2 cellular contexts compared by ENCODE assay signal in the genomic region with DNA sequence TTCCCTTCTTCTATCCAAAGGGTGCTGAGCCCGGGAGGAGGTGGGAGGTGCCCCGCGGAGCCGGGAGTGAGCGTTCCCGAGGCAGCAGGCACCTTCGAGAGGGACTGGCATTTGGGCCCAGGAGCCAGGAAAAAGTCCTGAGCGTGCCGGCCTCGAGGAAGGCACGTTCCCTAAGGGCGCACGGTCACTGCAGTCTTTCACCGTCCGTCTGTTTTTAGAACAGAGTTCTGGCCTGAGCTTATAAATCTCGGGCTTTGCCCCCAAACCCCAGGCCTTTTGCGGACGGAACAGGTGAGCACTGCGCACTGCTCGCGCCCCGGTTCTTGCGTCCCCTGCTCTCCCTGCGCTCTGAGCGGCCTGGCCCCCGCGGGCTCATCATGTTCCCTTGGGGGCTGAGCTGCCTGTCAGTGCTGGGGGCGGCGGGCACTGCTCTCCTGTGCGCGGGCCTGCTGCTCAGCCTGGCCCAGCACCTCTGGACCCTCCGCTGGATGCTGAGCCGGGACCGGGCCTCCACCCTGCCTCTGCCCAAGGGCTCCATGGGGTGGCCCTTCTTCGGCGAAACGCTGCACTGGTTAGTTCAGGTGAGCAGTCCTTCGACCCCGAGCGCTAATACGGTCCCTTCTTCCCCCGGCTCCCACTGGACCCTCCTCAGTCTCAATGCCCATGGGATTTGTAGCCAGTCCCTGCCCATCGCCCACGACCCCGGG.
TF ChIP-seq lines count a peak whose summit lies in the region.

No MANE protein-coding gene starts in this region.

TF ChIP-seq in SK-N-SH, 30 proteins besides CTCF, POLR2A, EP300 and RAD21 (continued from another document):
- TF ChIP-seq, protein P1, sequence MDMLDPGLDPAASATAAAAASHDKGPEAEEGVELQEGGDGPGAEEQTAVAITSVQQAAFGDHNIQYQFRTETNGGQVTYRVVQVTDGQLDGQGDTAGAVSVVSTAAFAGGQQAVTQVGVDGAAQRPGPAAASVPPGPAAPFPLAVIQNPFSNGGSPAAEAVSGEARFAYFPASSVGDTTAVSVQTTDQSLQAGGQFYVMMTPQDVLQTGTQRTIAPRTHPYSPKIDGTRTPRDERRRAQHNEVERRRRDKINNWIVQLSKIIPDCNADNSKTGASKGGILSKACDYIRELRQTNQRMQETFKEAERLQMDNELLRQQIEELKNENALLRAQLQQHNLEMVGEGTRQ (IDR thresholded peaks at IDR 0.05; ENCODE audit: borderline replicate concordance, low read depth, low read length): no peak
- TF ChIP-seq, protein P2, sequence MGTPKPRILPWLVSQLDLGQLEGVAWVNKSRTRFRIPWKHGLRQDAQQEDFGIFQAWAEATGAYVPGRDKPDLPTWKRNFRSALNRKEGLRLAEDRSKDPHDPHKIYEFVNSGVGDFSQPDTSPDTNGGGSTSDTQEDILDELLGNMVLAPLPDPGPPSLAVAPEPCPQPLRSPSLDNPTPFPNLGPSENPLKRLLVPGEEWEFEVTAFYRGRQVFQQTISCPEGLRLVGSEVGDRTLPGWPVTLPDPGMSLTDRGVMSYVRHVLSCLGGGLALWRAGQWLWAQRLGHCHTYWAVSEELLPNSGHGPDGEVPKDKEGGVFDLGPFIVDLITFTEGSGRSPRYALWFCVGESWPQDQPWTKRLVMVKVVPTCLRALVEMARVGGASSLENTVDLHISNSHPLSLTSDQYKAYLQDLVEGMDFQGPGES (IDR thresholded peaks at IDR 0.05; ENCODE audit: low read depth, low read length): no peak
- no peak for TF ChIP-seq JUND (IDR thresholded peaks at IDR 0.05)
- TF ChIP-seq, protein P3, sequence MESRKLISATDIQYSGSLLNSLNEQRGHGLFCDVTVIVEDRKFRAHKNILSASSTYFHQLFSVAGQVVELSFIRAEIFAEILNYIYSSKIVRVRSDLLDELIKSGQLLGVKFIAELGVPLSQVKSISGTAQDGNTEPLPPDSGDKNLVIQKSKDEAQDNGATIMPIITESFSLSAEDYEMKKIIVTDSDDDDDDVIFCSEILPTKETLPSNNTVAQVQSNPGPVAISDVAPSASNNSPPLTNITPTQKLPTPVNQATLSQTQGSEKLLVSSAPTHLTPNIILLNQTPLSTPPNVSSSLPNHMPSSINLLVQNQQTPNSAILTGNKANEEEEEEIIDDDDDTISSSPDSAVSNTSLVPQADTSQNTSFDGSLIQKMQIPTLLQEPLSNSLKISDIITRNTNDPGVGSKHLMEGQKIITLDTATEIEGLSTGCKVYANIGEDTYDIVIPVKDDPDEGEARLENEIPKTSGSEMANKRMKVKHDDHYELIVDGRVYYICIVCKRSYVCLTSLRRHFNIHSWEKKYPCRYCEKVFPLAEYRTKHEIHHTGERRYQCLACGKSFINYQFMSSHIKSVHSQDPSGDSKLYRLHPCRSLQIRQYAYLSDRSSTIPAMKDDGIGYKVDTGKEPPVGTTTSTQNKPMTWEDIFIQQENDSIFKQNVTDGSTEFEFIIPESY (IDR thresholded peaks at IDR 0.05; ENCODE audit: borderline replicate concordance, low read depth): no peak
- TF ChIP-seq, protein P4, sequence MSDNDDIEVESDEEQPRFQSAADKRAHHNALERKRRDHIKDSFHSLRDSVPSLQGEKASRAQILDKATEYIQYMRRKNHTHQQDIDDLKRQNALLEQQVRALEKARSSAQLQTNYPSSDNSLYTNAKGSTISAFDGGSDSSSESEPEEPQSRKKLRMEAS (IDR thresholded peaks at IDR 0.05; ENCODE audit: low read depth): no peak
- no peak for TF ChIP-seq RCOR1 (IDR thresholded peaks at IDR 0.05; ENCODE audit: low read length)
- TF ChIP-seq CHD2 (IDR thresholded peaks at IDR 0.05; ENCODE audit: low read length, partially characterized antibody): no peak
- TF ChIP-seq, protein P5, sequence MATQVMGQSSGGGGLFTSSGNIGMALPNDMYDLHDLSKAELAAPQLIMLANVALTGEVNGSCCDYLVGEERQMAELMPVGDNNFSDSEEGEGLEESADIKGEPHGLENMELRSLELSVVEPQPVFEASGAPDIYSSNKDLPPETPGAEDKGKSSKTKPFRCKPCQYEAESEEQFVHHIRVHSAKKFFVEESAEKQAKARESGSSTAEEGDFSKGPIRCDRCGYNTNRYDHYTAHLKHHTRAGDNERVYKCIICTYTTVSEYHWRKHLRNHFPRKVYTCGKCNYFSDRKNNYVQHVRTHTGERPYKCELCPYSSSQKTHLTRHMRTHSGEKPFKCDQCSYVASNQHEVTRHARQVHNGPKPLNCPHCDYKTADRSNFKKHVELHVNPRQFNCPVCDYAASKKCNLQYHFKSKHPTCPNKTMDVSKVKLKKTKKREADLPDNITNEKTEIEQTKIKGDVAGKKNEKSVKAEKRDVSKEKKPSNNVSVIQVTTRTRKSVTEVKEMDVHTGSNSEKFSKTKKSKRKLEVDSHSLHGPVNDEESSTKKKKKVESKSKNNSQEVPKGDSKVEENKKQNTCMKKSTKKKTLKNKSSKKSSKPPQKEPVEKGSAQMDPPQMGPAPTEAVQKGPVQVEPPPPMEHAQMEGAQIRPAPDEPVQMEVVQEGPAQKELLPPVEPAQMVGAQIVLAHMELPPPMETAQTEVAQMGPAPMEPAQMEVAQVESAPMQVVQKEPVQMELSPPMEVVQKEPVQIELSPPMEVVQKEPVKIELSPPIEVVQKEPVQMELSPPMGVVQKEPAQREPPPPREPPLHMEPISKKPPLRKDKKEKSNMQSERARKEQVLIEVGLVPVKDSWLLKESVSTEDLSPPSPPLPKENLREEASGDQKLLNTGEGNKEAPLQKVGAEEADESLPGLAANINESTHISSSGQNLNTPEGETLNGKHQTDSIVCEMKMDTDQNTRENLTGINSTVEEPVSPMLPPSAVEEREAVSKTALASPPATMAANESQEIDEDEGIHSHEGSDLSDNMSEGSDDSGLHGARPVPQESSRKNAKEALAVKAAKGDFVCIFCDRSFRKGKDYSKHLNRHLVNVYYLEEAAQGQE (IDR thresholded peaks at IDR 0.05; ENCODE audit: low read depth, low read length): no peak
- TF ChIP-seq SIN3A (IDR thresholded peaks at IDR 0.05; ENCODE audit: borderline replicate concordance, low read depth, low read length): no peak
- TF ChIP-seq YY1 (IDR thresholded peaks at IDR 0.05; ENCODE audit: low read depth): no peak

TF ChIP-seq in SK-N-SH treated with all-trans-retinoic acid at 6 μM for 48 hours, 23 proteins besides CTCF, POLR2A, EP300 and RAD21 (continued from another document):
- TF ChIP-seq, protein P6, sequence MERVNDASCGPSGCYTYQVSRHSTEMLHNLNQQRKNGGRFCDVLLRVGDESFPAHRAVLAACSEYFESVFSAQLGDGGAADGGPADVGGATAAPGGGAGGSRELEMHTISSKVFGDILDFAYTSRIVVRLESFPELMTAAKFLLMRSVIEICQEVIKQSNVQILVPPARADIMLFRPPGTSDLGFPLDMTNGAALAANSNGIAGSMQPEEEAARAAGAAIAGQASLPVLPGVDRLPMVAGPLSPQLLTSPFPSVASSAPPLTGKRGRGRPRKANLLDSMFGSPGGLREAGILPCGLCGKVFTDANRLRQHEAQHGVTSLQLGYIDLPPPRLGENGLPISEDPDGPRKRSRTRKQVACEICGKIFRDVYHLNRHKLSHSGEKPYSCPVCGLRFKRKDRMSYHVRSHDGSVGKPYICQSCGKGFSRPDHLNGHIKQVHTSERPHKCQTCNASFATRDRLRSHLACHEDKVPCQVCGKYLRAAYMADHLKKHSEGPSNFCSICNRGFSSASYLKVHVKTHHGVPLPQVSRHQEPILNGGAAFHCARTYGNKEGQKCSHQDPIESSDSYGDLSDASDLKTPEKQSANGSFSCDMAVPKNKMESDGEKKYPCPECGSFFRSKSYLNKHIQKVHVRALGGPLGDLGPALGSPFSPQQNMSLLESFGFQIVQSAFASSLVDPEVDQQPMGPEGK (CRISPR knock-in tag; IDR thresholded peaks at IDR 0.05; ENCODE audit: borderline replicate concordance): no peak
